Comparison of ENCODE assay signal across 11 cellular contexts in the genomic region with DNA sequence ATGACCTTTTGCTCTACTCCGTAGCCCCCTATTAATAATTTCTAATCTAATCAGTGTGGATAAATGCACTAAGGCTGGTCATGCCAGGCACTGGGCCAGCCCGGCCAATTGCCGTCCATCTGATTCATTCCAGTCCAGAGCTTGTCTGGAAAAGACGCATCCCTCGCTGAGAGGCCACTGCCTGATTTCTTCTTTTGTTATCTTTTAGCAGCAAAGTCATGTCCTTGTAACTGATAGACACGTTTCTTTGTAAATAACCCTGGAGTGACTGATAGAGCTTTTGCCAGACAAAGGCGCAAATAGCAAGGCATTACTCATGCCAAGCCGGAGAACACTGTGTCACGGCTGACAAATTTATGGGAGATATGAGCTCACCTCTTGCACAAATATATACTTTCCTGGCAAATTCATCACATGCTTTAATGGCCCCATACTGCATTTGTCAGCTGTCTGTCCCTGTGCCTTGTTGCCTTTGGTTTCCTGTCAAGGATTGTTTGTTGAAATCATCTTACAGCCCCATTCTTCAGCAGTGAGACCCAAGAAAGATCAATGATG.
A peak's percentile ranks its signal among the peaks of the same experiment; 100 is the strongest.
DNase-seq lines count a peak whose midpoint lies in the region; ATAC-seq and TF ChIP-seq lines count a peak whose summit lies in the region.
"Had no signal": no experiment of that assay in that cellular context is flagged by ENCODE, and none has a peak within 500 bp of the region (broad histone marks: within the 10 kb centered on the region; RNA-seq: fewer than 3 reads in every experiment).

No MANE protein-coding gene starts in this region.

- POLR2A ChIA-PET in AG04450 (lab: Yijun Ruan, JAX): interaction anchor here (0.8 to 1.3 kb wide), 6 partner anchors 14 to 346 kb away, joined by 3 to 7 read pairs (median 3); no protein-coding TSS in a partner anchor

- H3K27me3 ChIP-seq in AG04450 (ENCODE audit: control insufficient read depth, insufficient read depth, low read length): no peaks in the 10 kb centered on the region
- no peaks in the 10 kb centered on the region for H3K27me3 ChIP-seq in left lung
- no peaks in the 10 kb centered on the region for H3K27me3 ChIP-seq in upper lobe of right lung

- H3K36me3 ChIP-seq in left lung (no peaks in the 10 kb centered on the region), upper lobe of right lung (no peaks in the 10 kb centered on the region)

- H3K4me1 ChIP-seq in left lung: no peaks in the 10 kb centered on the region
- H3K4me1 ChIP-seq in upper lobe of right lung: no peaks in the 10 kb centered on the region

- H3K9me3 ChIP-seq in AG04450 (ENCODE audit: control insufficient read depth, insufficient read depth, low read length): no peaks in the 10 kb centered on the region
- no peaks in the 10 kb centered on the region for H3K9me3 ChIP-seq in left lung
- no peaks in the 10 kb centered on the region for H3K9me3 ChIP-seq in upper lobe of right lung

- H3K27ac ChIP-seq in AG04450 (ENCODE audit: low read depth, low read length) (peak overlapping the region; percentile 11), left lung (peak overlapping the region in 1 of 2 donors; percentile 5), upper lobe of right lung (no peak overlapping the region)

- ATAC-seq in left lung (peak; percentile 50), upper lobe of right lung (no peak), HG03521 (IDR thresholded peaks at IDR 0.05; ENCODE audit: unreplicated experiment) (no peak)
- ATAC-seq: activated CD4-positive, CD25-positive, alpha-beta regulatory T cell treated with anti-CD3 and anti-CD28 coated beads, Interleukin-2, amount 50 U/mL, for 24 hours; left lobe of liver had no signal

- DNase-seq in AG04450 (ENCODE audit: low read depth, low spot score) (no peak), NCI-H2029 (lab: John Stamatoyannopoulos, UW) (peak; percentile 35), choroid plexus epithelial cell (ENCODE audit: low read depth) (peak; percentile 76), left lung (no peak), upper lobe of right lung (no peak), NCI-H446 treated with DMSO at 0.1 percent for 48 hours (lab: John Stamatoyannopoulos, UW) (no peak)
- DNase-seq in effector CD4-positive, alpha-beta T cell: no peak
- DNase-seq: CD4-positive, CD25-positive, alpha-beta regulatory T cell had no signal

- intact Hi-C loops in left lung (cut with DNase I): no loop called here
- intact Hi-C loops in upper lobe of right lung (cut with DNase I): no loop called here

- TF ChIP-seq CTCF in AG04450 (IDR thresholded peaks at IDR 0.05; ENCODE audit: low read depth, low read length) (no peak), choroid plexus epithelial cell (conservative IDR thresholded peaks at IDR 0.05; ENCODE audit: low read depth, low read length) (no peak), left lung (IDR thresholded peaks at IDR 0.05) (no peak), upper lobe of right lung (IDR thresholded peaks at IDR 0.05) (no peak)

- no peak overlapping the region for H3K4me3 ChIP-seq in AG04450 (ENCODE audit: low read depth, low read length)
- no peak overlapping the region for H3K4me3 ChIP-seq in choroid plexus epithelial cell (ENCODE audit: low read depth, low read length)
- H3K4me3 ChIP-seq in left lung: no peak overlapping the region
- no peak overlapping the region for H3K4me3 ChIP-seq in upper lobe of right lung

- CTCF ChIA-PET in AG04450 (lab: Charles Lee): interaction anchor here (1.3 kb wide), 1 partner anchor 11 kb away, joined by 3 read pairs; no protein-coding TSS in a partner anchor

Comparison
In these comparisons a context has a peak if more than half of its experiments do, and no peak if none do; other contexts are left out.
1. DNase-seq: peak in NCI-H2029 (single experiment) and choroid plexus epithelial cell (single experiment); none in AG04450 (single experiment), left lung (0 of 2), effector CD4-positive, alpha-beta T cell (single experiment), upper lobe of right lung (single experiment) and NCI-H446 treated with DMSO at 0.1 percent for 48 hours (single experiment).